8 cellular contexts compared by ENCODE assay signal in genomic region chr17:3913531-3914318, GRCh38. TPM values are rescaled to one million over a fixed set of nuclear protein-coding genes. Genes with fewer than 3 reads are reported as not detected.
A peak's percentile ranks its signal among the peaks of the same experiment; 100 is the strongest.
DNase-seq lines count a peak whose midpoint lies in the region; ATAC-seq and TF ChIP-seq lines count a peak whose summit lies in the region.

No MANE protein-coding gene starts in this region.

- H3K27me3 ChIP-seq in Caco-2 (replicated peaks; ENCODE audit: control insufficient read depth, insufficient read depth, low read length): no peaks in the 10 kb centered on the region
- no peaks in the 10 kb centered on the region for H3K27me3 ChIP-seq in heart left ventricle
- H3K27me3 ChIP-seq in prostate gland (replicated peaks; ENCODE audit: insufficient read depth): no peaks in the 10 kb centered on the region
- H3K27me3 ChIP-seq in uterus: no peaks in the 10 kb centered on the region

- TF ChIP-seq CTCF in Caco-2 (IDR thresholded peaks at IDR 0.05; ENCODE audit: insufficient read depth in 1 of 2, low read depth in 1 of 2, low read length in 1 of 2, severe bottlenecking in 1 of 2, unreplicated experiment in 1 of 2) (peak; percentile 75 to 79), heart left ventricle (IDR thresholded peaks at IDR 0.05) (peak; percentile 92 to 99 (median 96)), prostate gland (IDR thresholded peaks at IDR 0.05) (peak; percentile 82 to 95 (median 89)), uterus (IDR thresholded peaks at IDR 0.05) (peak; percentile 88 to 96 (median 93))

- no peaks in the 10 kb centered on the region for H3K36me3 ChIP-seq in Caco-2 (ENCODE audit: control insufficient read depth, insufficient read depth, low read length)
- no peaks in the 10 kb centered on the region for H3K36me3 ChIP-seq in KOPT-K1 (ENCODE audit: insufficient read depth, low read length)
- H3K36me3 ChIP-seq in heart left ventricle: no peaks in the 10 kb centered on the region
- no peaks in the 10 kb centered on the region for H3K36me3 ChIP-seq in prostate gland
- H3K36me3 ChIP-seq in uterus: no peaks in the 10 kb centered on the region

- DNase-seq in Caco-2: peak; percentile 66 to 73
- DNase-seq in T-cell: peak; percentile 41 to 83 (median 72)
- DNase-seq in activated naive CD8-positive, alpha-beta T cell treated with anti-CD3 and anti-CD28 coated beads, Interleukin-2, amount 10 ng/mL, durations not matched to agents 7 days and 5 days: peak; percentile 89
- DNase-seq in heart left ventricle: peak; percentile 77 to 88 (median 83)
- peak; percentile 63 for DNase-seq in prostate gland (ENCODE audit: low spot score)
- peak; percentile 70 to 71 for DNase-seq in uterus

- no TSS peak for BruUV-seq in Caco-2 (replicated peaks; lab: Mats Ljungman, UMichigan)

- H3K27ac Mint-ChIP-seq in Caco-2 (ENCODE audit: unreplicated experiment) (no peak overlapping the region), T-cell (peak overlapping the region; percentile 11 to 76)
- H3K27ac Mint-ChIP-seq in activated naive CD8-positive, alpha-beta T cell treated with anti-CD3 and anti-CD28 coated beads, Interleukin-2, amount 10 ng/mL, durations not matched to agents 7 days and 5 days: peak overlapping the region; percentile 64

- H3K4me1 Mint-ChIP-seq in Caco-2 (ENCODE audit: low read depth, unreplicated experiment): no peaks in the 10 kb centered on the region
- H3K4me1 Mint-ChIP-seq in T-cell: peaks cover 38 to 61% (median 50%) of the 10 kb centered on the region in 3 donors
- peaks cover 35% of the 10 kb centered on the region for H3K4me1 Mint-ChIP-seq in activated naive CD8-positive, alpha-beta T cell treated with anti-CD3 and anti-CD28 coated beads, Interleukin-2, amount 10 ng/mL, durations not matched to agents 7 days and 5 days

- H3K27me3 Mint-ChIP-seq in Caco-2 (ENCODE audit: insufficient read depth, unreplicated experiment): no peaks in the 10 kb centered on the region
- no peaks in the 10 kb centered on the region for H3K27me3 Mint-ChIP-seq in T-cell
- no peaks in the 10 kb centered on the region for H3K27me3 Mint-ChIP-seq in activated naive CD8-positive, alpha-beta T cell treated with anti-CD3 and anti-CD28 coated beads, Interleukin-2, amount 10 ng/mL, durations not matched to agents 7 days and 5 days

- H3K9me3 Mint-ChIP-seq in Caco-2 (ENCODE audit: unreplicated experiment): no peaks in the 10 kb centered on the region
- H3K9me3 Mint-ChIP-seq in T-cell: no peaks in the 10 kb centered on the region
- H3K9me3 Mint-ChIP-seq in activated naive CD8-positive, alpha-beta T cell treated with anti-CD3 and anti-CD28 coated beads, Interleukin-2, amount 10 ng/mL, durations not matched to agents 7 days and 5 days: no peaks in the 10 kb centered on the region

- H3K4me1 ChIP-seq in Caco-2 (no peaks in the 10 kb centered on the region), heart left ventricle (peaks cover 3 to 52% (median 31%) of the 10 kb centered on the region in 12 donors), prostate gland (replicated peaks) (no peaks in the 10 kb centered on the region), uterus (no peaks in the 10 kb centered on the region)

- peak overlapping the region; percentile 96 for H3K27ac ChIP-seq in KOPT-K1 (ENCODE audit: low read depth, low read length, poor library complexity, severe bottlenecking)
- H3K27ac ChIP-seq in heart left ventricle: peak overlapping the region in 3 of 12 donors; percentile 9 to 79 (median 41)
- no peak overlapping the region for H3K27ac ChIP-seq in prostate gland
- H3K27ac ChIP-seq in uterus: peak overlapping the region in 1 of 2 donors; percentile 25

- 30 to 72% (median 30%) methylated on average over 6 to 17 of the region's 17 CpGs for WGBS in heart left ventricle, 4 donors
- WGBS in prostate gland: 27% methylated on average over 17 of the region's 17 CpGs

- intact Hi-C loops in Caco-2 (cut with micrococcal nuclease; ENCODE audit: unreplicated experiment) (loop anchor here (1.0 kb wide), 1 partner anchor 91 kb away; no protein-coding TSS in a partner anchor), heart left ventricle (cut with DNase I) (loop anchor here in 9 of 10 donors (1.0 to 10.0 kb wide), 8 partner anchors 46 to 179 kb away; no protein-coding TSS in a partner anchor), prostate gland (cut with DNase I) (loop anchor here (5.0 kb wide), 2 partner anchors 51 to 94 kb away; no protein-coding TSS in a partner anchor), uterus (cut with DNase I; ENCODE audit: low total_unique reads) (loop anchor here (2.0 kb wide), 1 partner anchor 91 kb away; no protein-coding TSS in a partner anchor)

- H3K36me3 Mint-ChIP-seq in Caco-2 (ENCODE audit: insufficient read depth, unreplicated experiment): no peaks in the 10 kb centered on the region
- no peaks in the 10 kb centered on the region for H3K36me3 Mint-ChIP-seq in T-cell
- no peaks in the 10 kb centered on the region for H3K36me3 Mint-ChIP-seq in activated naive CD8-positive, alpha-beta T cell treated with anti-CD3 and anti-CD28 coated beads, Interleukin-2, amount 10 ng/mL, durations not matched to agents 7 days and 5 days

- TF ChIP-seq POLR2A in heart left ventricle (IDR thresholded peaks at IDR 0.05) (no peak), prostate gland (IDR thresholded peaks at IDR 0.05) (no peak), uterus (IDR thresholded peaks at IDR 0.05) (no peak)

- POLR2A ChIA-PET in Caco-2 (lab: Charles Lee) (no interaction called here), T-cell (lab: Charles Lee) (no interaction called here)
- POLR2A ChIA-PET in activated naive CD8-positive, alpha-beta T cell treated with anti-CD3 and anti-CD28 coated beads, Interleukin-2, amount 10 ng/mL, durations not matched to agents 7 days and 5 days (lab: Charles Lee): interaction anchor here (0.5 to 2.9 kb wide), 8 partner anchors 10 to 130 kb away, joined by 3 to 10 read pairs (median 4); partner anchors contain the start of gene NCBP3

- H3K9me3 ChIP-seq in Caco-2 (no peaks in the 10 kb centered on the region), KOPT-K1 (ENCODE audit: insufficient read depth, low read length, poor library complexity, severe bottlenecking) (no peaks in the 10 kb centered on the region), heart left ventricle (no peaks in the 10 kb centered on the region), prostate gland (no peaks in the 10 kb centered on the region), uterus (no peaks in the 10 kb centered on the region)

- ATAC-seq in GM21381 (IDR thresholded peaks at IDR 0.05; ENCODE audit: unreplicated experiment) (peak; percentile 41), T-cell (replicated peaks in 1 of 4) (peak; percentile 41 to 80 (median 67)), heart left ventricle (peak; percentile 56 to 79 (median 70))
- ATAC-seq in activated naive CD8-positive, alpha-beta T cell treated with anti-CD3 and anti-CD28 coated beads, Interleukin-2, amount 10 ng/mL, durations not matched to agents 7 days and 5 days (ENCODE audit: low read depth): peak; percentile 72

- H3K4me3 Mint-ChIP-seq in Caco-2 (ENCODE audit: unreplicated experiment) (no peak overlapping the region), T-cell (peak overlapping the region in 2 of 3 donors; percentile 12 to 17)
- H3K4me3 Mint-ChIP-seq in activated naive CD8-positive, alpha-beta T cell treated with anti-CD3 and anti-CD28 coated beads, Interleukin-2, amount 10 ng/mL, durations not matched to agents 7 days and 5 days: no peak overlapping the region

- H3K4me3 ChIP-seq in Caco-2 (ENCODE audit: low read depth, low read length): no peak overlapping the region
- peak overlapping the region in 2 of 12 donors; percentile 12 to 53 for H3K4me3 ChIP-seq in heart left ventricle
- H3K4me3 ChIP-seq in prostate gland: no peak overlapping the region
- no peak overlapping the region for H3K4me3 ChIP-seq in uterus

- CTCF ChIA-PET in Caco-2 (lab: Charles Lee) (interaction anchor here (0.5 to 1.4 kb wide), 7 partner anchors 21 to 176 kb away, joined by 3 to 11 read pairs (median 6); partner anchors contain the start of genes CAMKK1 and NCBP3), T-cell (lab: Charles Lee) (interaction anchor here (0.6 to 1.9 kb wide), 16 partner anchors 9 to 175 kb away, joined by 3 to 12 read pairs (median 3); partner anchors contain the start of gene NCBP3 (in 1 of the 2))

RNA-seq across cellular contexts. Expression of gene P2RX1, which starts 2.5 kb away (rescaled TPM):
- total RNA-seq in Caco-2 (2022) (0.23 TPM in 1 of 2 replicates, not detected in the other), T-cell (1 to 10 TPM in 3 of 5 donors, under 1 TPM in 2; 0.95 to 3.3 (median 1.2) TPM), heart left ventricle (1 to 10 TPM in 2 of 9 donors, under 1 TPM in 7; 0.22 to 5.5 (median 0.52) TPM), prostate gland (10 to 100 TPM in 1 of 2 donors, 1 to 10 TPM in 1; 3.8 to 22.5 TPM), uterus (10 to 100 TPM in 2 of 4 donors, 1 to 10 TPM in 2; 1.2 to 18.8 (median 9.9) TPM)
- total RNA-seq in activated naive CD8-positive, alpha-beta T cell treated with anti-CD3 and anti-CD28 coated beads, Interleukin-2, amount 10 ng/mL, durations not matched to agents 7 days and 5 days: under 1 TPM; 0.82 to 1.00 TPM
- polyA plus RNA-seq in heart left ventricle: 1 to 10 TPM in 1 of 2 donors, under 1 TPM in 1; 0.19 to 1.4 TPM

RNA-seq across cellular contexts. Expression of gene CAMKK1, which starts 20.9 kb away (rescaled TPM):
- total RNA-seq in Caco-2 (2022) (1.4 and 1.9 TPM in 2 replicates), T-cell (10 to 100 TPM in 1 of 5 donors, 1 to 10 TPM in 4; 5.3 to 11.0 (median 6.0) TPM), heart left ventricle (1 to 10 TPM; 2.0 to 6.8 (median 4.3) TPM), prostate gland (10 to 100 TPM in 1 of 2 donors, 1 to 10 TPM in 1; 2.0 to 12.8 TPM), uterus (10 to 100 TPM in 1 of 4 donors, 1 to 10 TPM in 3; 2.6 to 37.6 (median 6.4) TPM)
- 1 to 10 TPM; 4.5 to 4.7 TPM for total RNA-seq in activated naive CD8-positive, alpha-beta T cell treated with anti-CD3 and anti-CD28 coated beads, Interleukin-2, amount 10 ng/mL, durations not matched to agents 7 days and 5 days
- polyA plus RNA-seq in heart left ventricle: 1 to 10 TPM; 2.0 to 4.2 TPM

RNA-seq across cellular contexts. Expression of gene ATP2A3, which starts 50.5 kb away (rescaled TPM):
- 8.0 and 8.2 TPM in 2 replicates for total RNA-seq in Caco-2 (2022)
- total RNA-seq in T-cell: 100 to 1,000 TPM; 228 to 303 (median 248) TPM
- 100 to 1,000 TPM; 289 to 297 TPM for total RNA-seq in activated naive CD8-positive, alpha-beta T cell treated with anti-CD3 and anti-CD28 coated beads, Interleukin-2, amount 10 ng/mL, durations not matched to agents 7 days and 5 days
- 10 to 100 TPM in 1 of 9 donors, 1 to 10 TPM in 8; 3.3 to 19.7 (median 7.0) TPM for total RNA-seq in heart left ventricle
- polyA plus RNA-seq in heart left ventricle: 10 to 100 TPM in 1 of 2 donors, 1 to 10 TPM in 1; 5.1 to 21.8 TPM
- total RNA-seq in prostate gland: 10 to 100 TPM; 16.3 to 44.5 TPM
- 10 to 100 TPM in 3 of 4 donors, 1 to 10 TPM in 1; 5.7 to 33.6 (median 17.5) TPM for total RNA-seq in uterus

Comparison
In these comparisons a context has a peak if more than half of its experiments do, and no peak if none do; other contexts are left out.
1. H3K4me3 Mint-ChIP-seq: peak in T-cell (2 of 3); none in Caco-2 (single experiment) and activated naive CD8-positive, alpha-beta T cell treated with anti-CD3 and anti-CD28 coated beads, Interleukin-2, amount 10 ng/mL, durations not matched to agents 7 days and 5 days (single experiment).
2. RNA of gene ATP2A3, which starts 50.5 kb away (total RNA-seq): 289 to 297 TPM in activated naive CD8-positive, alpha-beta T cell treated with anti-CD3 and anti-CD28 coated beads, Interleukin-2, amount 10 ng/mL, durations not matched to agents 7 days and 5 days and 228 to 303 TPM in T-cell; 16.3 to 44.5 TPM in prostate gland, 5.7 to 33.6 TPM in uterus, 8.0 to 8.2 TPM in Caco-2 and 3.3 to 19.7 TPM in heart left ventricle; every median in the first group is over 4 times any median in the second.
3. Peak in every context shown above with its lines, with median percentiles within 50 percentile points of each other: DNase-seq, CTCF ChIP-seq and ATAC-seq.